ENCODE assay signal across 9 cellular contexts in genomic region chr1:192609110-192610079, GRCh38. TPM values are rescaled to one million over a fixed set of nuclear protein-coding genes. Genes with fewer than 3 reads are reported as not detected.
DNase-seq lines count a peak whose midpoint lies in the region; ATAC-seq, FAIRE-seq and TF ChIP-seq lines count a peak whose summit lies in the region.
"Had no signal": no experiment of that assay in that cellular context is flagged by ENCODE, and none has a peak within 500 bp of the region (broad histone marks: within the 10 kb centered on the region; RNA-seq: fewer than 3 reads in every experiment).

No MANE protein-coding gene starts in this region.

- no peak overlapping the region for H3K9ac ChIP-seq in neural progenitor cell

- H3K27ac Mint-ChIP-seq in Calu3 (ENCODE audit: unreplicated experiment): no peak overlapping the region
- H3K27ac Mint-ChIP-seq in neural progenitor cell: no peak overlapping the region

- H3K27ac ChIP-seq in dorsolateral prefrontal cortex (peak overlapping the region in 1 of 59 donors; percentile 9), small intestine (ENCODE audit: low read depth in 1 of 2, low read length in 1 of 2) (no peak overlapping the region), neural progenitor cell (no peak overlapping the region)

- H3K27me3 Mint-ChIP-seq in Calu3 (ENCODE audit: unreplicated experiment) (no peaks in the 10 kb centered on the region), neural progenitor cell (ENCODE audit: insufficient read depth, low read depth) (no peaks in the 10 kb centered on the region)

- H3K27me3 ChIP-seq in dorsolateral prefrontal cortex (no peaks in the 10 kb centered on the region), small intestine (ENCODE audit: control insufficient read depth in 2 of 2, insufficient read depth in 2 of 2, low read length in 2 of 2) (no peaks in the 10 kb centered on the region), neural progenitor cell (no peaks in the 10 kb centered on the region)

- no peaks in the 10 kb centered on the region for H3K79me2 ChIP-seq in neural progenitor cell (ENCODE audit: low read depth)

- H3K4me1 ChIP-seq in small intestine (ENCODE audit: control insufficient read depth in 2 of 2, insufficient read depth in 1 of 2, low read depth in 1 of 2, low read length in 1 of 2) (no peaks in the 10 kb centered on the region), neural progenitor cell (no peaks in the 10 kb centered on the region)

- FAIRE-seq in small intestine (lab: Jason Lieb, UNC): no peak

- no peaks in the 10 kb centered on the region for H3K9me3 ChIP-seq in small intestine (ENCODE audit: control insufficient read depth, low read depth)
- no peaks in the 10 kb centered on the region for H3K9me3 ChIP-seq in neural progenitor cell (ENCODE audit: low read depth)

- no peak overlapping the region for H3K4me3 ChIP-seq in dorsolateral prefrontal cortex
- H3K4me3 ChIP-seq in small intestine (ENCODE audit: low read depth in 1 of 2, low read length in 2 of 2): no peak overlapping the region
- no peak overlapping the region for H3K4me3 ChIP-seq in neural progenitor cell

- DNase-seq in activated CD4-positive, CD25-positive, alpha-beta regulatory T cell (lab: John Stamatoyannopoulos, UW): peak; percentile 4 to 32 (median 18)
- DNase-seq in dorsolateral prefrontal cortex (peak in 8 of 10 donors; percentile 18 to 52 (median 34)), small intestine (peak; percentile 47), Calu3 (no peak), neural progenitor cell (ENCODE audit: low spot score) (no peak), NCI-H187 treated with DMSO at 0.1 percent for 48 hours (lab: John Stamatoyannopoulos, UW) (no peak)

- peak; percentile 98 for ATAC-seq in GM19372 (IDR thresholded peaks at IDR 0.05; ENCODE audit: low read depth, unreplicated experiment)
- peak; percentile 97 for ATAC-seq in HG03378 (IDR thresholded peaks at IDR 0.05; ENCODE audit: unreplicated experiment)

- CTCF ChIA-PET in Calu3 (lab: Charles Lee): interaction anchor here (1.7 to 2.8 kb wide), 2 partner anchors 132 to 198 kb away, joined by 7 to 13 read pairs; no protein-coding TSS in a partner anchor

- H2AFZ ChIP-seq in neural progenitor cell (replicated peaks): no peak overlapping the region

- TF ChIP-seq CTCF in dorsolateral prefrontal cortex (IDR thresholded peaks at IDR 0.05 in 54 of 56, conservative IDR thresholded peaks at IDR 0.05 in 2 of 56; ENCODE audit: low read depth in 1 of 56, partially characterized antibody in 56 of 56) (no peak), Calu3 (IDR thresholded peaks at IDR 0.05; ENCODE audit: unreplicated experiment) (no peak), neural progenitor cell (IDR thresholded peaks at IDR 0.05) (no peak)

- BruUV-seq in Calu3 (replicated peaks; lab: Mats Ljungman, UMichigan): no TSS peak

- H3K9me3 Mint-ChIP-seq in Calu3 (ENCODE audit: low read depth, unreplicated experiment): no peaks in the 10 kb centered on the region
- H3K9me3 Mint-ChIP-seq in neural progenitor cell: no peaks in the 10 kb centered on the region

- H3K36me3 Mint-ChIP-seq in Calu3 (ENCODE audit: insufficient read depth, unreplicated experiment) (no peaks in the 10 kb centered on the region), neural progenitor cell (no peaks in the 10 kb centered on the region)

- intact Hi-C loops in dorsolateral prefrontal cortex (cut with DNase I): loop anchor here (5.0 kb wide), 2 partner anchors 132 to 137 kb away; no protein-coding TSS in a partner anchor
- intact Hi-C loops in Calu3 (cut with micrococcal nuclease; ENCODE audit: unreplicated experiment): loop anchor here (1.0 to 5.0 kb wide), 4 partner anchors 132 to 423 kb away; partner anchors contain the start of gene RGS2

- H3K4me1 Mint-ChIP-seq in Calu3 (ENCODE audit: low read depth, unreplicated experiment) (peaks cover 9% of the 10 kb centered on the region), neural progenitor cell (no peaks in the 10 kb centered on the region)

- H3K36me3 ChIP-seq in small intestine (ENCODE audit: control insufficient read depth in 2 of 2, insufficient read depth in 2 of 2, low read length in 2 of 2) (no peaks in the 10 kb centered on the region), neural progenitor cell (no peaks in the 10 kb centered on the region)

- H4K20me1 ChIP-seq in neural progenitor cell (ENCODE audit: low read depth): no peaks in the 10 kb centered on the region

- H3F3A ChIP-seq in neural progenitor cell (ENCODE audit: low read depth): no peaks in the 10 kb centered on the region

- H3K4me3 Mint-ChIP-seq in Calu3 (ENCODE audit: low read depth, unreplicated experiment) (no peak overlapping the region), neural progenitor cell (no peak overlapping the region)

- no peak overlapping the region for H3K4me2 ChIP-seq in neural progenitor cell

- WGBS in small intestine, 3 donors: 68 to 75% (median 72%) methylated on average over 12 of the region's 12 CpGs

RNA-seq across cellular contexts. Expression of gene RGS13, which starts 26.6 kb away (rescaled TPM):
- total RNA-seq in dorsolateral prefrontal cortex (under 1 TPM in 3 of 120 experiments, not detected in 117; 0.10 to 0.32 (median 0.25) TPM), Calu3 (2022) (not detected in 2 replicates), neural progenitor cell (ENCODE audit: low replicate concordance) (not detected in 2 replicates)
- 10 to 100 TPM in 2 of 3 donors, 1 to 10 TPM in 1; 4.3 to 14.6 (median 14.1) TPM for polyA plus RNA-seq in small intestine
- polyA plus RNA-seq: neural cell had no signal

RNA-seq across cellular contexts. Expression of gene RGS1, which starts 33.8 kb away (rescaled TPM):
- 100 to 1,000 TPM in 6 of 120 experiments, 10 to 100 TPM in 87, 1 to 10 TPM in 27; 1.8 to 176 (median 19.2) TPM for total RNA-seq in dorsolateral prefrontal cortex
- 10 to 100 TPM in 2 of 3 donors, 1 to 10 TPM in 1; 3.4 to 24.3 (median 15.4) TPM for polyA plus RNA-seq in small intestine
- not detected in 2 replicates for total RNA-seq in Calu3 (2022)
- not detected in 2 replicates for total RNA-seq in neural progenitor cell (ENCODE audit: low replicate concordance)
- polyA plus RNA-seq: neural cell had no signal

Comparison
In these comparisons a context has a peak if more than half of its experiments do, and no peak if none do; other contexts are left out.
1. DNase-seq: peak in activated CD4-positive, CD25-positive, alpha-beta regulatory T cell (4 of 4), dorsolateral prefrontal cortex (8 of 10) and small intestine (single experiment); none in Calu3 (single experiment), neural progenitor cell (single experiment) and NCI-H187 treated with DMSO at 0.1 percent for 48 hours (single experiment).